ENCODE assay signal across 2 cellular contexts in genomic region chr19:17266026-17266425, GRCh38.
TF ChIP-seq lines count a peak whose summit lies in the region.

No MANE protein-coding gene starts in this region.

TF ChIP-seq in SK-N-SH, 30 proteins besides CTCF, POLR2A, EP300 and RAD21:
- TF ChIP-seq EZH2phosphoT487 (IDR thresholded peaks at IDR 0.05; ENCODE audit: borderline replicate concordance, low read depth) (no peak), TAF1 (IDR thresholded peaks at IDR 0.05; ENCODE audit: borderline replicate concordance, low read depth, low read length) (no peak), YY1 (IDR thresholded peaks at IDR 0.05; ENCODE audit: low read depth) (no peak), CHD2 (IDR thresholded peaks at IDR 0.05; ENCODE audit: low read length, partially characterized antibody) (no peak), TEAD4 (IDR thresholded peaks at IDR 0.05; ENCODE audit: borderline replicate concordance, insufficient read depth) (no peak), REST (IDR thresholded peaks at IDR 0.05; ENCODE audit: low read depth, low read length) (no peak), ZBTB33 (IDR thresholded peaks at IDR 0.05; ENCODE audit: borderline replicate concordance, low read depth) (no peak), SMC3 (IDR thresholded peaks at IDR 0.05; ENCODE audit: low read depth, low read length) (no peak), JUND (IDR thresholded peaks at IDR 0.05) (no peak), NRF1 (IDR thresholded peaks at IDR 0.05; ENCODE audit: low read depth, low read length) (no peak), GATA2 (CRISPR knock-in tag; IDR thresholded peaks at IDR 0.05) (no peak), RCOR1 (IDR thresholded peaks at IDR 0.05; ENCODE audit: low read length) (no peak), ELF1 (IDR thresholded peaks at IDR 0.05) (no peak), RXRA (IDR thresholded peaks at IDR 0.05; ENCODE audit: borderline replicate concordance, low read depth) (no peak), RFX5 (IDR thresholded peaks at IDR 0.05; ENCODE audit: low read length) (no peak), GABPA (IDR thresholded peaks at IDR 0.05; ENCODE audit: low read depth) (no peak), PBX3 (IDR thresholded peaks at IDR 0.05) (no peak), USF2 (IDR thresholded peaks at IDR 0.05; ENCODE audit: borderline replicate concordance, low read depth, low read length) (no peak)

TF ChIP-seq in SK-N-SH treated with all-trans-retinoic acid at 6 μM for 48 hours, 23 proteins besides CTCF, POLR2A, EP300 and RAD21:
- TF ChIP-seq PPARA (CRISPR knock-in tag; IDR thresholded peaks at IDR 0.05; ENCODE audit: borderline replicate concordance) = no peak
- no peak for TF ChIP-seq ZNF565 (CRISPR knock-in tag; conservative IDR thresholded peaks at IDR 0.05; ENCODE audit: low read depth)
- no peak for TF ChIP-seq ZNF8 (CRISPR knock-in tag; IDR thresholded peaks at IDR 0.05)
- no peak for TF ChIP-seq PATZ1 (CRISPR knock-in tag; IDR thresholded peaks at IDR 0.05; ENCODE audit: borderline replicate concordance)
- no peak for TF ChIP-seq ESRRG (CRISPR knock-in tag; IDR thresholded peaks at IDR 0.05)
- TF ChIP-seq POU6F1 (CRISPR knock-in tag; IDR thresholded peaks at IDR 0.05; ENCODE audit: borderline replicate concordance, low read depth) = no peak
